Comparison of ENCODE assay signal across 22 cellular contexts in the genomic region with DNA sequence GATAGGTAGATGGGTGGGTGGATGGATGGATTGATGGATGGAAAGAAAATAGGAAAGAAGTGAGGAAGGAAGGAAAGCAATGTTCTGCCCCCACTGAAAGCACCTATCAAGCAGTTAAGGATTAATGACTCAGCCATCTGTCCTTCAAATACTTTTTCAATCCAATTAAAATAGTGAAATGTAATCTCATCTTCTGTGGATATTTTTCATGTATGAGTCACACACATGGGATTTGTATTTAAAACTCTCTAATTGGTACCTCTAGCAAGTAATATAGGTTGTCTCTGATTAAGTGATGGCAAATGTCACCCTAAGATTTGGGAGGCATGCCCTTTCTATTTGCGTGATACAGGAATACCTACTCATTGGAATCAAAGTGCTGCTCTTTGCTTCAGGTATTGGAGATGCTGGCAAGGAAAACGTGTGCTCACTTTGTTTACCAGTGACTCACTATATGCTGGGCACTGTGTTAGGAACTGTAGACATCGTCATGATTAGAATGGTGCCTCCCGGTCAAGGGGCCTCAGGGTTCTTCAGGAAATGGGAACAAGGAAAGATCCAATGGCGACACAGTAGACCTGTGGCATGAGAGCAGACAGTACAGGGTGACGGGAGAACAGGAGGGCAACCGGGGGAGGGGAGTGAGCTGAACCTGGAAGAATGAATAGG.
DNase-seq lines count a peak whose midpoint lies in the region; TF ChIP-seq lines count a peak whose summit lies in the region.
"Had no signal": no experiment of that assay in that cellular context is flagged by ENCODE, and none has a peak within 500 bp of the region (broad histone marks: within the 10 kb centered on the region; RNA-seq: fewer than 3 reads in every experiment).

No MANE protein-coding gene starts in this region.

- CTCF ChIA-PET in MCF 10A (lab: Yijun Ruan, JAX) = no interaction called here

- H3K27ac Mint-ChIP-seq in MCF 10A (ENCODE audit: low read depth, unreplicated experiment) = peak overlapping the region; percentile 66
- H3K27ac Mint-ChIP-seq: activated CD8-positive, alpha-beta memory T cell treated with anti-CD3 and anti-CD28 coated beads, Interleukin-2, amount 10 ng/mL, durations not matched to agents 7 days and 5 days; activated naive CD8-positive, alpha-beta T cell treated with anti-CD3 and anti-CD28 coated beads, Interleukin-2, amount 50 U/mL, for 24 hours; activated T-helper 2 cell treated with anti-CD3 and anti-CD28 coated beads, Interferon-gamma antibody, Interleukin-2, Interleukin-4, amounts not matched to agents 10 μg/mL and 5 μg/mL and 100 μg/mL, durations not matched to agents 14 hours and 24 hours and 36 hours had no signal

- no peak overlapping the region for H3K27ac ChIP-seq in breast epithelium
- H3K27ac ChIP-seq: A549, parathyroid adenoma had no signal

- H3K4me1 ChIP-seq in breast epithelium (no peaks in the 10 kb centered on the region), HAP-1 (no peaks in the 10 kb centered on the region)
- H3K4me1 ChIP-seq: A549 had no signal

- H3K9me3 Mint-ChIP-seq in MCF 10A (ENCODE audit: unreplicated experiment) = peaks cover 15% of the 10 kb centered on the region
- H3K9me3 Mint-ChIP-seq: activated naive CD8-positive, alpha-beta T cell treated with anti-CD3 and anti-CD28 coated beads, Interleukin-2, amount 50 U/mL, for 24 hours; activated T-helper 2 cell treated with anti-CD3 and anti-CD28 coated beads, Interferon-gamma antibody, Interleukin-2, Interleukin-4, amounts not matched to agents 10 μg/mL and 5 μg/mL and 100 μg/mL, durations not matched to agents 14 hours and 24 hours and 36 hours had no signal

- no peak overlapping the region for H3K4me3 Mint-ChIP-seq in MCF 10A (ENCODE audit: unreplicated experiment)
- H3K4me3 Mint-ChIP-seq: activated CD8-positive, alpha-beta memory T cell treated with anti-CD3 and anti-CD28 coated beads, Interleukin-2, amount 10 ng/mL, durations not matched to agents 7 days and 5 days; activated naive CD8-positive, alpha-beta T cell treated with anti-CD3 and anti-CD28 coated beads, Interleukin-2, amount 50 U/mL, for 24 hours; naive thymus-derived CD8-positive, alpha-beta T cell had no signal

- intact Hi-C loops in MCF 10A (cut with micrococcal nuclease) (no loop called here), breast epithelium (cut with DNase I; ENCODE audit: low total_unique reads) (no loop called here), cardiac septum (cut with DNase I) (no loop called here)

- H3K4me3 ChIP-seq in breast epithelium = no peak overlapping the region
- no peak overlapping the region for H3K4me3 ChIP-seq in fibroblast of mammary gland (ENCODE audit: control insufficient read depth, low read depth, low read length)
- no peak overlapping the region for H3K4me3 ChIP-seq in HAP-1
- H3K4me3 ChIP-seq: A549, smooth muscle cell had no signal

- H3K27me3 Mint-ChIP-seq in MCF 10A (ENCODE audit: insufficient read depth, unreplicated experiment) = peaks cover 4% of the 10 kb centered on the region
- H3K27me3 Mint-ChIP-seq: activated CD8-positive, alpha-beta memory T cell treated with anti-CD3 and anti-CD28 coated beads, Interleukin-2, amount 10 ng/mL, durations not matched to agents 7 days and 5 days; activated naive CD8-positive, alpha-beta T cell treated with anti-CD3 and anti-CD28 coated beads, Interleukin-2, amount 50 U/mL, for 24 hours had no signal

- H3K36me3 ChIP-seq in breast epithelium = no peaks in the 10 kb centered on the region
- H3K36me3 ChIP-seq in HAP-1 (replicated peaks) = no peaks in the 10 kb centered on the region

- no peaks in the 10 kb centered on the region for H3K27me3 ChIP-seq in breast epithelium
- H3K27me3 ChIP-seq in HAP-1 (ENCODE audit: low read depth) = no peaks in the 10 kb centered on the region

- no TSS peak for BruUV-seq in MCF 10A (replicated peaks; lab: Mats Ljungman, UMichigan)

- TF ChIP-seq POLR2A in breast epithelium (IDR thresholded peaks at IDR 0.05) = no peak

- DNase-seq in MCF 10A (ENCODE audit: unreplicated experiment) (peak; percentile 54), breast epithelium (ENCODE audit: low spot score in 2 of 2) (no peak), T1000 (lab: John Stamatoyannopoulos, UW) (peak; percentile 29), fibroblast of mammary gland (ENCODE audit: low read depth) (peak; percentile 55), mucosa of gallbladder (ENCODE audit: low spot score) (no peak), HAP-1 (ENCODE audit: low spot score in 2 of 2) (no peak), cardiac septum (ENCODE audit: low spot score) (no peak)
- DNase-seq in stimulated activated CD4-positive, alpha-beta T cell treated with anti-CD3 and anti-CD28 coated beads, Interleukin-4, amount 100 ng/mL, for 1 hour = no peak
- DNase-seq: activated CD4-positive, alpha-beta T cell treated with anti-CD3 and anti-CD28 coated beads for 1 hour; activated CD8-positive, alpha-beta memory T cell treated with anti-CD3 and anti-CD28 coated beads, Interleukin-2, amount 10 ng/mL, durations not matched to agents 7 days and 5 days; activated naive CD8-positive, alpha-beta T cell treated with anti-CD3 and anti-CD28 coated beads, Interleukin-2, amount 50 U/mL, for 24 hours; C1 segment of cervical spinal cord; central memory CD4-positive, alpha-beta T cell; EL; naive thymus-derived CD8-positive, alpha-beta T cell; NCI-H1092; NCI-H748 treated with DMSO at 0.1 percent for 48 hours; T-helper 9 cell had no signal

- H3K4me1 Mint-ChIP-seq in MCF 10A (ENCODE audit: insufficient read depth, unreplicated experiment) = peaks cover 10% of the 10 kb centered on the region
- H3K4me1 Mint-ChIP-seq: activated CD8-positive, alpha-beta memory T cell treated with anti-CD3 and anti-CD28 coated beads, Interleukin-2, amount 10 ng/mL, durations not matched to agents 7 days and 5 days; activated naive CD8-positive, alpha-beta T cell treated with anti-CD3 and anti-CD28 coated beads, Interleukin-2, amount 50 U/mL, for 24 hours; naive thymus-derived CD8-positive, alpha-beta T cell had no signal

- no peaks in the 10 kb centered on the region for H3K36me3 Mint-ChIP-seq in MCF 10A (ENCODE audit: insufficient read depth, unreplicated experiment)
- H3K36me3 Mint-ChIP-seq: activated CD8-positive, alpha-beta memory T cell treated with anti-CD3 and anti-CD28 coated beads, Interleukin-2, amount 10 ng/mL, durations not matched to agents 7 days and 5 days; naive thymus-derived CD8-positive, alpha-beta T cell had no signal

- POLR2A ChIA-PET in MCF 10A (lab: Yijun Ruan, JAX) = no interaction called here

- H3K9me3 ChIP-seq in breast epithelium = no peaks in the 10 kb centered on the region
- H3K9me3 ChIP-seq in HAP-1 = no peaks in the 10 kb centered on the region
- H3K9me3 ChIP-seq: A549 had no signal

- TF ChIP-seq CTCF in MCF 10A (IDR thresholded peaks at IDR 0.05; ENCODE audit: unreplicated experiment) (no peak), breast epithelium (IDR thresholded peaks at IDR 0.05) (no peak), fibroblast of mammary gland (conservative IDR thresholded peaks at IDR 0.05; ENCODE audit: control insufficient read depth, insufficient read depth, low read depth, low read length) (no peak)

- in situ Hi-C loops in HAP-1 (cut with MboI; ENCODE audit: low sequenced_read_pairs) = no loop called here

Comparison
In these comparisons a context has a peak if more than half of its experiments do, and no peak if none do; other contexts are left out.
1. DNase-seq: peak in MCF 10A (single experiment), T1000 (single experiment) and fibroblast of mammary gland (single experiment); none in breast epithelium (0 of 2), mucosa of gallbladder (single experiment), stimulated activated CD4-positive, alpha-beta T cell treated with anti-CD3 and anti-CD28 coated beads, Interleukin-4, amount 100 ng/mL, for 1 hour (single experiment), HAP-1 (0 of 2) and cardiac septum (single experiment).